10 cellular contexts compared by ENCODE assay signal in the genomic region with DNA sequence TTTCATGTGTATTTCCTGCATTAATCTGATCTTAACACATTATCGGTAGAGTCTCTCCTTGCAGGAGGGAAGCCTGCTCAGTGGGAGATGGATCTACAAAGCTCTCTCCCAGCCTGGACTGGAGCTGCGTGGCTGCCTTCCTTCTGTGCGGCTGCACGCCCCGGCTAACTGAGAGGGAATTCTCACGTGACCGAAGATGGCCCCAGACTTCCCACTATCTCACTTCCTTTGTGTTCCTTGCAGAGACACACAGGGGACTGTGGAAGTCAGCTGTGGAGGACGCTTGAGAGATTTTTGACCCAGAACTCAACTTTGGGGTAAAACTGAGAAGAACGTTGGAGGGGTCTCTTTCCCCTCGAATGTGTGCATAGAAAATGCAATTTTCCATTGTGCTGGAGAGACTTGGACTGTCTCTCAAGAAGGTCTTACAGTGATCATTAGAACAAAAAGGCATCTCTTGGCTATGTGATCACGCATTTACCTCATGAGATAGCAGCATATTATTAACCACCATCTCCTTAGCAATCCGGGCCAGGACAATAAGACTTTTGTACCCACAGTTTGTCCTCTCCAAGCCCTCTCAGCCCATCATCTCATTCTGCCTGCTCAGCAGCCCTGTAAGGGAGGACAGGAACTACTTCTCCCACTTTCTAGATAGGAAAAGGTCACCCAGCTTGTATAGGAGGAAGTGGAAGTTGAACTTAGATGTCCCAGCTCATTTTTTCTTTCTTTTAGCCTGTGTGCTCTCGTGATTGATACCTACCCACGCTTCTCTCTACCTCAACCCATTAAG. TPM values are rescaled to one million over a fixed set of nuclear protein-coding genes. Genes with fewer than 3 reads are reported as not detected.
A peak's percentile ranks its signal among the peaks of the same experiment; 100 is the strongest.
DNase-seq lines count a peak whose midpoint lies in the region; ATAC-seq and TF ChIP-seq lines count a peak whose summit lies in the region.
"Had no signal": no experiment of that assay in that cellular context is flagged by ENCODE, and none has a peak within 500 bp of the region (broad histone marks: within the 10 kb centered on the region; RNA-seq: fewer than 3 reads in every experiment).

No MANE protein-coding gene starts in this region.

- H3K4me1 ChIP-seq in HEK293 (ENCODE audit: control insufficient read depth, insufficient read depth, low read length) (peaks cover 8% of the 10 kb centered on the region), heart right ventricle (peaks cover 36 to 90% (median 71%) of the 10 kb centered on the region in 9 donors), gastrocnemius medialis (peaks cover 68 to 77% of the 10 kb centered on the region in 2 donors), HAP-1 (peaks cover 10% of the 10 kb centered on the region)

- H3K36me3 ChIP-seq in HEK293 (ENCODE audit: control insufficient read depth in 2 of 2, insufficient read depth in 1 of 2, low read length in 2 of 2) = no peaks in the 10 kb centered on the region
- no peaks in the 10 kb centered on the region for H3K36me3 ChIP-seq in heart right ventricle
- H3K36me3 ChIP-seq in gastrocnemius medialis = no peaks in the 10 kb centered on the region
- H3K36me3 ChIP-seq in HAP-1 (replicated peaks) = no peaks in the 10 kb centered on the region

- peak; percentile 41 for DNase-seq in RPMI7951 (ENCODE audit: low read depth)
- peak; percentile 44 to 57 for DNase-seq in heart right ventricle
- no peak for DNase-seq in gastrocnemius medialis
- no peak for DNase-seq in iPS-NIHi11 (ENCODE audit: low spot score)
- DNase-seq in HAP-1 (ENCODE audit: low spot score in 2 of 2) = no peak
- DNase-seq: activated T-cell treated with anti-CD3 and anti-CD28 coated beads, Interleukin-2, amount 50 U/mL, for 1 hour; NCI-H1694 had no signal

- H3K9me3 ChIP-seq in HEK293 (ENCODE audit: control insufficient read depth, insufficient read depth, low read depth, low read length) (no peaks in the 10 kb centered on the region), heart right ventricle (no peaks in the 10 kb centered on the region), gastrocnemius medialis (no peaks in the 10 kb centered on the region), HAP-1 (no peaks in the 10 kb centered on the region; the same call in 1 of the 2 replicates)

- CTCF ChIA-PET in HEK293 (lab: Yijun Ruan, JAX) = interaction anchor here (0.6 to 0.7 kb wide), 2 partner anchors 15 to 589 kb away, joined by 3 to 4 read pairs; no protein-coding TSS in a partner anchor

- H3K4me3 ChIP-seq in HEK293 (ENCODE audit: low read depth, low read length) (no peak overlapping the region), heart right ventricle (peak overlapping the region in 2 of 10 donors; percentile 4 to 16), gastrocnemius medialis (no peak overlapping the region), HAP-1 (no peak overlapping the region)

- peak in 1 of 8 donors; percentile 16 for ATAC-seq in heart right ventricle
- ATAC-seq in gastrocnemius medialis = no peak
- no peak for ATAC-seq in GM21515 (IDR thresholded peaks at IDR 0.05; ENCODE audit: unreplicated experiment)
- no peak for ATAC-seq in GM21737 (IDR thresholded peaks at IDR 0.05; ENCODE audit: unreplicated experiment)

- no peak for TF ChIP-seq POLR2A in gastrocnemius medialis (IDR thresholded peaks at IDR 0.05)

- intact Hi-C loops in heart right ventricle (cut with DNase I) (no loop called here), gastrocnemius medialis (cut with DNase I; ENCODE audit: low total_unique reads) (no loop called here)

- 36 to 51% methylated on average over 14 of the region's 14 CpGs for WGBS in heart right ventricle, 2 donors

- H3K27ac ChIP-seq in HEK293 (ENCODE audit: extremely low read depth, low read depth, low read length) = no peak overlapping the region
- peak overlapping the region in 9 of 10 donors; percentile 35 to 99 (median 98) for H3K27ac ChIP-seq in heart right ventricle
- peak overlapping the region; percentile 93 to 100 (median 98) for H3K27ac ChIP-seq in gastrocnemius medialis

- POLR2A ChIA-PET in HEK293 (lab: Yijun Ruan, JAX) = interaction anchor here (1.0 kb wide), 1 partner anchor 15 kb away, joined by 5 read pairs; no protein-coding TSS in a partner anchor

- no peak for TF ChIP-seq CTCF in HEK293 (tag by site-specific recombination; IDR thresholded peaks at IDR 0.05)
- no peak for TF ChIP-seq CTCF in heart right ventricle (IDR thresholded peaks at IDR 0.05)
- no peak for TF ChIP-seq CTCF in gastrocnemius medialis (IDR thresholded peaks at IDR 0.05 in 4 of 5, conservative IDR thresholded peaks at IDR 0.05 in 1 of 5)

- H3K27me3 ChIP-seq in heart right ventricle = no peaks in the 10 kb centered on the region
- no peaks in the 10 kb centered on the region for H3K27me3 ChIP-seq in gastrocnemius medialis
- no peaks in the 10 kb centered on the region for H3K27me3 ChIP-seq in HAP-1 (ENCODE audit: low read depth)

- in situ Hi-C loops in gastrocnemius medialis (cut with MboI; ENCODE audit: low sequenced_read_pairs in 4 of 4) (no loop called here), HAP-1 (cut with MboI; ENCODE audit: low sequenced_read_pairs) (no loop called here)

TF ChIP-seq in HEK293, 187 proteins besides CTCF, POLR2A, EP300 and RAD21:
- no peak for TF ChIP-seq ZFHX2 (tag by site-specific recombination; conservative IDR thresholded peaks at IDR 0.05)
- TF ChIP-seq KLF7 (tag by site-specific recombination; IDR thresholded peaks at IDR 0.05; ENCODE audit: borderline replicate concordance) = no peak
- TF ChIP-seq TRIM28 (IDR thresholded peaks at IDR 0.05; ENCODE audit: borderline replicate concordance, low read length) = peak; percentile 41; the same call in 1 of the 2 replicates
- TF ChIP-seq, protein P1, sequence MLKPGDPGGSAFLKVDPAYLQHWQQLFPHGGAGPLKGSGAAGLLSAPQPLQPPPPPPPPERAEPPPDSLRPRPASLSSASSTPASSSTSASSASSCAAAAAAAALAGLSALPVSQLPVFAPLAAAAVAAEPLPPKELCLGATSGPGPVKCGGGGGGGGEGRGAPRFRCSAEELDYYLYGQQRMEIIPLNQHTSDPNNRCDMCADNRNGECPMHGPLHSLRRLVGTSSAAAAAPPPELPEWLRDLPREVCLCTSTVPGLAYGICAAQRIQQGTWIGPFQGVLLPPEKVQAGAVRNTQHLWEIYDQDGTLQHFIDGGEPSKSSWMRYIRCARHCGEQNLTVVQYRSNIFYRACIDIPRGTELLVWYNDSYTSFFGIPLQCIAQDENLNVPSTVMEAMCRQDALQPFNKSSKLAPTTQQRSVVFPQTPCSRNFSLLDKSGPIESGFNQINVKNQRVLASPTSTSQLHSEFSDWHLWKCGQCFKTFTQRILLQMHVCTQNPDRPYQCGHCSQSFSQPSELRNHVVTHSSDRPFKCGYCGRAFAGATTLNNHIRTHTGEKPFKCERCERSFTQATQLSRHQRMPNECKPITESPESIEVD (tag by site-specific recombination; IDR thresholded peaks at IDR 0.05) = no peak
- TF ChIP-seq, protein P2, sequence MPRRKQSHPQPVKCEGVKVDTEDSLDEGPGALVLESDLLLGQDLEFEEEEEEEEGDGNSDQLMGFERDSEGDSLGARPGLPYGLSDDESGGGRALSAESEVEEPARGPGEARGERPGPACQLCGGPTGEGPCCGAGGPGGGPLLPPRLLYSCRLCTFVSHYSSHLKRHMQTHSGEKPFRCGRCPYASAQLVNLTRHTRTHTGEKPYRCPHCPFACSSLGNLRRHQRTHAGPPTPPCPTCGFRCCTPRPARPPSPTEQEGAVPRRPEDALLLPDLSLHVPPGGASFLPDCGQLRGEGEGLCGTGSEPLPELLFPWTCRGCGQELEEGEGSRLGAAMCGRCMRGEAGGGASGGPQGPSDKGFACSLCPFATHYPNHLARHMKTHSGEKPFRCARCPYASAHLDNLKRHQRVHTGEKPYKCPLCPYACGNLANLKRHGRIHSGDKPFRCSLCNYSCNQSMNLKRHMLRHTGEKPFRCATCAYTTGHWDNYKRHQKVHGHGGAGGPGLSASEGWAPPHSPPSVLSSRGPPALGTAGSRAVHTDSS (tag by site-specific recombination; IDR thresholded peaks at IDR 0.05) = no peak
- peak; percentile 75 for TF ChIP-seq ZNF341 (tag by site-specific recombination; IDR thresholded peaks at IDR 0.05; ENCODE audit: low read depth)
- TF ChIP-seq RBAK (tag by site-specific recombination; IDR thresholded peaks at IDR 0.05) = no peak
- TF ChIP-seq ZIC2 (tag by site-specific recombination; IDR thresholded peaks at IDR 0.05) = peak; percentile 83
- TF ChIP-seq ZNF221 (tag by site-specific recombination; IDR thresholded peaks at IDR 0.05; ENCODE audit: borderline replicate concordance) = no peak
- TF ChIP-seq GLIS1 (tag by site-specific recombination; IDR thresholded peaks at IDR 0.05) = peak; percentile 40
- no peak for TF ChIP-seq KLF16 (tag by site-specific recombination; IDR thresholded peaks at IDR 0.05)
- TF ChIP-seq KLF8 (tag by site-specific recombination; IDR thresholded peaks at IDR 0.05) = no peak
- no peak for TF ChIP-seq ZNF521 (tag by site-specific recombination; IDR thresholded peaks at IDR 0.05)
- TF ChIP-seq ZNF184 (tag by site-specific recombination; IDR thresholded peaks at IDR 0.05) = no peak
- TF ChIP-seq ZNF561 (tag by site-specific recombination; IDR thresholded peaks at IDR 0.05; ENCODE audit: borderline replicate concordance) = peak; percentile 52; the same call in 1 of the 2 replicates
- TF ChIP-seq ZNF423 (tag by site-specific recombination; IDR thresholded peaks at IDR 0.05) = no peak
- TF ChIP-seq ZNF600 (tag by site-specific recombination; IDR thresholded peaks at IDR 0.05) = no peak
- no peak for TF ChIP-seq FEZF1 (tag by site-specific recombination; IDR thresholded peaks at IDR 0.05)

RNA-seq across cellular contexts. Expression of gene TARBP1, which starts 49.3 kb away (rescaled TPM):
- total RNA-seq in RPMI7951 (2014; rRNA removed; shearing (Covaris generic)) = 24.4 and 27.2 TPM in 2 replicates
- total RNA-seq in heart right ventricle = 10 to 100 TPM in 3 of 10 donors, 1 to 10 TPM in 7; 6.9 to 11.7 (median 9.0) TPM
- 10 to 100 TPM in 1 of 2 donors, 1 to 10 TPM in 1; 4.6 to 49.9 TPM for polyA plus RNA-seq in heart right ventricle
- total RNA-seq in gastrocnemius medialis = 10 to 100 TPM in 1 of 4 donors, 1 to 10 TPM in 3; 5.7 to 11.9 (median 8.2) TPM

Comparison
In these comparisons a context has a peak if more than half of its experiments do, and no peak if none do; other contexts are left out.
1. DNase-seq: peak in RPMI7951 (single experiment) and heart right ventricle (2 of 2); none in gastrocnemius medialis (0 of 2), iPS-NIHi11 (single experiment) and HAP-1 (0 of 2).